ENCODE assay signal across 14 cellular contexts in the genomic region with DNA sequence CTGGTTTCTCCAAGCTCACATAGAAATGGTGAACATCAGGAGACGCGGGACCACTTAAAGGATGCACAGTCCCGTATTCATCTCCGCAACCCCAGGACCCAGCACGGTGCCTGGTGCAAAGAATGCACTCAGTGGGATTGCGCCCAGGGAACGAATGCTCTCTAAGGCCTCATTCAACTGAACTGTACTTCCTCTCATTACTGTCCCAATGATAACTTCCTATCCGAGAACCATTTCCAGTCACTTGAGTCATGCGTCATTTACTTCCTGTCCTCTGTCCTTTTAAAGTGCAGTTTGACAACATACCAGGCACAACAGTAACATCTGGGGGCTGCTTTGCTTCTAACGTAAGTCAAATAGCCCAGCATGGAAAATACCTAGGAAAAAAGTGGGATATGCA.
DNase-seq lines count a peak whose midpoint lies in the region; ATAC-seq and TF ChIP-seq lines count a peak whose summit lies in the region.
"Had no signal": no experiment of that assay in that cellular context is flagged by ENCODE, and none has a peak within 500 bp of the region (broad histone marks: within the 10 kb centered on the region; RNA-seq: fewer than 3 reads in every experiment).

No MANE protein-coding gene starts in this region.

- peak; percentile 28 for ATAC-seq in T-helper 17 cell
- peak; percentile 32 for ATAC-seq in left lobe of liver
- ATAC-seq in GM18858 (IDR thresholded peaks at IDR 0.05; ENCODE audit: unreplicated experiment), result no peak
- ATAC-seq in stimulated activated effector memory CD8-positive, alpha-beta T cell treated with anti-CD3 and anti-CD28 coated beads, Interleukin-12 subunit alpha, Interleukin-12 subunit beta, amount 100 ng/mL, for 72 hours, result no peak
- ATAC-seq in HG02884 (IDR thresholded peaks at IDR 0.05; ENCODE audit: unreplicated experiment), result no peak
- ATAC-seq: T-cell had no signal

- peak overlapping the region; percentile 37 for H3K27ac ChIP-seq in suprapubic skin

- peak; percentile 50 for DNase-seq in NCI-H510A treated with DMSO at 0.1 percent for 48 hours (lab: John Stamatoyannopoulos, UW)
- no peak for DNase-seq in NCI-H510A (lab: John Stamatoyannopoulos, UW)
- DNase-seq in T-helper 17 cell, result no peak
- no peak for DNase-seq in left lobe of liver (ENCODE audit: low spot score)
- DNase-seq in suprapubic skin (ENCODE audit: low spot score in 2 of 2), result no peak
- no peak for DNase-seq in stimulated activated effector memory CD8-positive, alpha-beta T cell treated with anti-CD3 and anti-CD28 coated beads, Interleukin-12 subunit alpha, Interleukin-12 subunit beta, amount 100 ng/mL, for 72 hours (ENCODE audit: low spot score in 2 of 2)
- DNase-seq: DMS153; NCI-H748 treated with DMSO at 0.1 percent for 48 hours; pancreas; stimulated activated CD4-positive, alpha-beta T cell treated with anti-CD3 and anti-CD28 coated beads, Interleukin-4, amount 100 ng/mL, for 1 hour; T-cell had no signal

- no peaks in the 10 kb centered on the region for H3K27me3 Mint-ChIP-seq in T-helper 17 cell
- H3K27me3 Mint-ChIP-seq: activated naive CD8-positive, alpha-beta T cell; T-cell had no signal

- H3K36me3 ChIP-seq in suprapubic skin, result no peaks in the 10 kb centered on the region
- H3K36me3 ChIP-seq: pancreas had no signal

- peaks cover 2% of the 10 kb centered on the region for H3K36me3 Mint-ChIP-seq in T-helper 17 cell (ENCODE audit: low read depth)
- H3K36me3 Mint-ChIP-seq in stimulated activated effector memory CD8-positive, alpha-beta T cell treated with anti-CD3 and anti-CD28 coated beads, Interleukin-12 subunit alpha, Interleukin-12 subunit beta, amount 100 ng/mL, for 72 hours, result no peaks in the 10 kb centered on the region
- H3K36me3 Mint-ChIP-seq: activated naive CD8-positive, alpha-beta T cell; T-cell had no signal

- H3K4me1 Mint-ChIP-seq in T-helper 17 cell, result peaks cover 18% of the 10 kb centered on the region
- H3K4me1 Mint-ChIP-seq in stimulated activated effector memory CD8-positive, alpha-beta T cell treated with anti-CD3 and anti-CD28 coated beads, Interleukin-12 subunit alpha, Interleukin-12 subunit beta, amount 100 ng/mL, for 72 hours, result peaks cover 9% of the 10 kb centered on the region

- H3K9me3 Mint-ChIP-seq in stimulated activated effector memory CD8-positive, alpha-beta T cell treated with anti-CD3 and anti-CD28 coated beads, Interleukin-12 subunit alpha, Interleukin-12 subunit beta, amount 100 ng/mL, for 72 hours, result no peaks in the 10 kb centered on the region
- H3K9me3 Mint-ChIP-seq: T-cell had no signal

- H3K27me3 ChIP-seq in suprapubic skin, result no peaks in the 10 kb centered on the region
- H3K27me3 ChIP-seq: pancreas had no signal

- no peaks in the 10 kb centered on the region for H3K9me3 ChIP-seq in T-helper 17 cell (ENCODE audit: control insufficient read depth, low read length, poor library complexity, severe bottlenecking)
- no peaks in the 10 kb centered on the region for H3K9me3 ChIP-seq in suprapubic skin
- H3K9me3 ChIP-seq: pancreas had no signal

- H3K4me3 Mint-ChIP-seq in T-helper 17 cell, result no peak overlapping the region
- H3K4me3 Mint-ChIP-seq in stimulated activated effector memory CD8-positive, alpha-beta T cell treated with anti-CD3 and anti-CD28 coated beads, Interleukin-12 subunit alpha, Interleukin-12 subunit beta, amount 100 ng/mL, for 72 hours, result no peak overlapping the region
- H3K4me3 Mint-ChIP-seq: activated naive CD8-positive, alpha-beta T cell; T-cell had no signal

- no peak for TF ChIP-seq EP300 in suprapubic skin (IDR thresholded peaks at IDR 0.05)

- peak overlapping the region; percentile 51 for H3K27ac Mint-ChIP-seq in T-helper 17 cell
- no peak overlapping the region for H3K27ac Mint-ChIP-seq in stimulated activated effector memory CD8-positive, alpha-beta T cell treated with anti-CD3 and anti-CD28 coated beads, Interleukin-12 subunit alpha, Interleukin-12 subunit beta, amount 100 ng/mL, for 72 hours
- H3K27ac Mint-ChIP-seq: activated naive CD8-positive, alpha-beta T cell; T-cell had no signal

- WGBS in suprapubic skin, result 77% methylated on average over 10 of the region's 10 CpGs

- no peak for TF ChIP-seq CTCF in suprapubic skin (IDR thresholded peaks at IDR 0.05)

- TF ChIP-seq POLR2A in suprapubic skin (IDR thresholded peaks at IDR 0.05), result no peak

- H3K4me1 ChIP-seq in suprapubic skin, result peaks cover 16% of the 10 kb centered on the region

- H3K4me3 ChIP-seq in suprapubic skin, result no peak overlapping the region
- H3K4me3 ChIP-seq: pancreas had no signal

Comparison
In these comparisons a context has a peak if more than half of its experiments do, and no peak if none do; other contexts are left out.
1. ATAC-seq: peak in T-helper 17 cell (single experiment) and left lobe of liver (single experiment); none in GM18858 (single experiment), stimulated activated effector memory CD8-positive, alpha-beta T cell treated with anti-CD3 and anti-CD28 coated beads, Interleukin-12 subunit alpha, Interleukin-12 subunit beta, amount 100 ng/mL, for 72 hours (single experiment) and HG02884 (single experiment).